20 cellular contexts compared by ENCODE assay signal in the genomic region with DNA sequence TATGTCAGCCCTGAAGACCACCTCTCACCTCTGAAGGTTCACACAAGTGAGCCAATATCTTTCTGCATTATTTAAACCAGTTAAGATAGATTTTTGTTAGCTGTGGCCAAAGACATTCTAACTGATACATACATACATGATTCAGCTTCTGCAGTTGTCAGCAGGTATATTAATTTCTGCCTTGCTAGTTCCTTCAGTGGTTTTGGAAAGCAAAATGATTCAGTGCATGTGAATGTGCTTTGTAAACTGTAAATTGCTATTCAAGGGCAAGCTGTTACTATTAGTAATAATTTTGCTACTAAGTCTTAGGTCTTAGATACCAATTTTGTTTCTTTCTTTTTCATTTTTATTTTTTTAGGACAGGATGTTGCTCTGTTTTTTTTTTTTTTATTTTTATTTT.
DNase-seq lines count a peak whose midpoint lies in the region; ATAC-seq and TF ChIP-seq lines count a peak whose summit lies in the region.
"Had no signal": no experiment of that assay in that cellular context is flagged by ENCODE, and none has a peak within 500 bp of the region (broad histone marks: within the 10 kb centered on the region; RNA-seq: fewer than 3 reads in every experiment).

No MANE protein-coding gene starts in this region.

- no peaks in the 10 kb centered on the region for H3K27me3 Mint-ChIP-seq in chondrocyte (ENCODE audit: low read depth)
- H3K27me3 Mint-ChIP-seq: activated CD4-positive, alpha-beta T cell treated with anti-CD3 and anti-CD28 coated beads, Interleukin-2, amount 10 ng/mL, durations not matched to agents 24 days and 14 days; dendritic cell treated with granulocyte-macrophage colony-stimulating factor and Interleukin-4, amounts not matched to agents 40 ng/mL and 50 ng/mL, for 4 days had no signal

- no peak overlapping the region for H3K4me3 Mint-ChIP-seq in chondrocyte (ENCODE audit: unreplicated experiment)
- H3K4me3 Mint-ChIP-seq: activated CD4-positive, alpha-beta T cell treated with anti-CD3 and anti-CD28 coated beads, Interleukin-2, amount 10 ng/mL, durations not matched to agents 24 days and 14 days; dendritic cell treated with granulocyte-macrophage colony-stimulating factor and Interleukin-4, amounts not matched to agents 40 ng/mL and 50 ng/mL, for 4 days had no signal

- no peak overlapping the region for H3K4me3 ChIP-seq in AG10803 (ENCODE audit: low read length)
- H3K4me3 ChIP-seq: Peyer's patch had no signal

- TF ChIP-seq CTCF in AG10803 (conservative IDR thresholded peaks at IDR 0.05; ENCODE audit: low read length) (no peak), chondrocyte (IDR thresholded peaks at IDR 0.05) (no peak)

- H3K27ac Mint-ChIP-seq in chondrocyte (ENCODE audit: unreplicated experiment) = peak overlapping the region; percentile 32
- H3K27ac Mint-ChIP-seq: activated CD4-positive, alpha-beta T cell treated with anti-CD3 and anti-CD28 coated beads, Interleukin-2, amount 10 ng/mL, durations not matched to agents 24 days and 14 days; dendritic cell treated with granulocyte-macrophage colony-stimulating factor and Interleukin-4, amounts not matched to agents 40 ng/mL and 50 ng/mL, for 4 days had no signal

- H3K4me1 Mint-ChIP-seq in chondrocyte (ENCODE audit: low read depth) = peaks cover 2% of the 10 kb centered on the region

- ATAC-seq in GM19397 (IDR thresholded peaks at IDR 0.05; ENCODE audit: unreplicated experiment) = no peak
- ATAC-seq: left lobe of liver, right cardiac atrium had no signal

- DNase-seq in AG10803 (ENCODE audit: low read depth) (peak; percentile 83), LHCN-M2 (ENCODE audit: low read depth) (peak; percentile 88), chondrocyte (ENCODE audit: low spot score) (no peak), kidney tubule cell (ENCODE audit: low spot score) (peak; percentile 79), ecto neural progenitor cell (ENCODE audit: low spot score) (no peak), NCI-H2171 (lab: John Stamatoyannopoulos, UW) (no peak)
- DNase-seq in central memory CD4-positive, alpha-beta T cell = no peak
- DNase-seq: activated CD4-positive, alpha-beta T cell treated with anti-CD3 and anti-CD28 coated beads, Interleukin-2, amount 10 ng/mL, durations not matched to agents 24 days and 14 days; activated CD8-positive, alpha-beta memory T cell treated with anti-CD3 and anti-CD28 coated beads, Interleukin-2, amount 50 U/mL, for 48 hours; anterior cingulate cortex; erythroblast; GF-D8; KBM-7; NCI-H1092 treated with DMSO at 0.1 percent for 48 hours; NCI-H774; Peyer's patch; right cardiac atrium had no signal

- H3K36me3 Mint-ChIP-seq in chondrocyte (ENCODE audit: low read depth) = peaks cover 2% of the 10 kb centered on the region

- no peaks in the 10 kb centered on the region for H3K9me3 Mint-ChIP-seq in chondrocyte (ENCODE audit: low read depth)
- H3K9me3 Mint-ChIP-seq: activated CD4-positive, alpha-beta T cell treated with anti-CD3 and anti-CD28 coated beads, Interleukin-2, amount 10 ng/mL, durations not matched to agents 24 days and 14 days; dendritic cell treated with granulocyte-macrophage colony-stimulating factor and Interleukin-4, amounts not matched to agents 40 ng/mL and 50 ng/mL, for 4 days had no signal

Comparison
In these comparisons a context has a peak if more than half of its experiments do, and no peak if none do; other contexts are left out.
1. DNase-seq: peak in AG10803 (single experiment), LHCN-M2 (single experiment) and kidney tubule cell (single experiment); none in chondrocyte (single experiment), ecto neural progenitor cell (single experiment), central memory CD4-positive, alpha-beta T cell (single experiment) and NCI-H2171 (single experiment).